In the genomic region with DNA sequence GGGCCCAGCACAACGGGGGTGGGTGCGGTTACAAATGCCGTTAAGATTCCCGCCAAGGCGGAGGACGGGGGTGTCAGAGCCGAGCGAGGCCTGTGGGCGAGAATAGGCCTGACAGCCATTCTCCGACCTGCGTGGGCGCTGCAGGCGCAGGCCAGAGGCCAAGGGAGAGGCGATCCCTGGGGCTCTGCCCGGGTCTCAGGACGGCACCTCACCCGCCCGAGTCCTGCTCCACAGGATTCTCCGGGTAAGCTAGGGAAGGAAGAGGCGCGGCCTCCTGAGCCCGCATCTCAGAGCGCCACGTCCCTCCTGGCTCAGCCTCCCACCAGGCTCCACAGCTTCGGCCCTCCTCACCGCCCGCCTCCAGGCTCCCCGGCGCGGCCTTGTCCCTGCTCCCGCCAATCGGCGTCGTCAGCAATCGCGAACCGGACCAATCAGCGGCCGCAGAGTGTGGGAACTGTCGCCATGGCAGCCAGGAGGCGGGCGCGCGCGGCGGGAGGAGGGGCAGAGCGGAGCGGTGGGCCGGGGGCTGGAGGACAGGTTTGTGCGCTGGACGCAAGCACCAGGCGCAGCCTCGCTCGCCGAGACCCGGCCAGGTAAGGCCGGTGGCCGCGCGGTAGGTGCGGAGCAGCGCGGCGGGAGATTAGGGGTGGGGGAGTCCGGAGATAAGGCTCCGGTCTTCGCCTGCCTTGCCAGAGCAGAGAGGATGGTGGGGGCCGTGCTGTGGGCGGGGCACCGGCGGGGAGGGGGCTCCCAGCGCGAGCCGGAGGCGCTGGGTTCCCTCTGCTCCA, we compare ENCODE assay signal across 8 cellular contexts. TPM values are rescaled to one million over a fixed set of nuclear protein-coding genes. Genes with fewer than 3 reads are reported as not detected.
DNase-seq lines count a peak whose midpoint lies in the region; ATAC-seq, FAIRE-seq and TF ChIP-seq lines count a peak whose summit lies in the region.

A gene (plus strand): TSS at position 504 of the 788 bp plus-strand sequence. CDS start 18,585 bp downstream, outside the sequence.

- peak within 1 kb of the TSS; percentile 83 to 93 (median 86) for H3K4me3 ChIP-seq in keratinocyte (ENCODE audit: control insufficient read depth in 2 of 3, extremely low read depth in 1 of 3, insufficient read depth in 2 of 3, low read depth in 1 of 3, low read length in 3 of 3)

- H2AFZ ChIP-seq in keratinocyte (ENCODE audit: control insufficient read depth, low read length), result peak within 1 kb of the TSS; percentile 94

- no peak for TF ChIP-seq CTCF in keratinocyte (optimal IDR thresholded peaks at IDR 0.05 in 1 of 3, IDR thresholded peaks at IDR 0.05 in 1 of 3, conservative IDR thresholded peaks at IDR 0.05 in 1 of 3; ENCODE audit: extremely low read depth in 1 of 3, insufficient read depth in 2 of 3, low read length in 3 of 3)

- H3K9ac ChIP-seq in keratinocyte (ENCODE audit: control insufficient read depth, extremely low read depth, insufficient read depth, low read length), result peak within 1 kb of the TSS; percentile 81

- H3K9me1 ChIP-seq in keratinocyte (ENCODE audit: control insufficient read depth, extremely low read depth, insufficient read depth, low read length), result no peaks in the 10 kb centered on the region

- DNase-seq in AG20443 (ENCODE audit: low spot score) (peak; percentile 99), NCI-H510A (lab: John Stamatoyannopoulos, UW) (peak; percentile 90), cerebellum (ENCODE audit: low spot score) (peak; percentile 96), keratinocyte (ENCODE audit: low read depth, low spot score) (peak; percentile 58)
- DNase-seq in activated CD4-positive, alpha-beta T cell treated with anti-CD3 and anti-CD28 coated beads for 1 hour, result peak; percentile 93
- peak; percentile 88 to 92 for DNase-seq in stimulated activated CD4-positive, alpha-beta T cell treated with anti-CD3 and anti-CD28 coated beads, Interleukin-15, amount 100 ng/mL, for 1 hour (ENCODE audit: low read depth in 1 of 2, low spot score in 1 of 2)

- peak; percentile 77 for TF ChIP-seq POLR2A in GM19099 (IDR thresholded peaks at IDR 0.05; ENCODE audit: extremely low read depth, insufficient read length, low read depth)

- H3K4me1 ChIP-seq in keratinocyte (ENCODE audit: control insufficient read depth, extremely low read depth, insufficient read depth, low read length), result peaks cover 16% of the 10 kb centered on the region

- peak; percentile 99 for ATAC-seq in HG03432 (IDR thresholded peaks at IDR 0.05; ENCODE audit: unreplicated experiment)

- no peaks in the 10 kb centered on the region for H3K27me3 ChIP-seq in keratinocyte (ENCODE audit: control insufficient read depth, extremely low read depth, insufficient read depth, low read length)

- H4K20me1 ChIP-seq in keratinocyte (ENCODE audit: control insufficient read depth, extremely low read depth, insufficient read depth, low read length), result no peaks in the 10 kb centered on the region

- peak within 1 kb of the TSS; percentile 84 for H3K27ac ChIP-seq in keratinocyte (ENCODE audit: control insufficient read depth, insufficient read depth, low read length)

- FAIRE-seq in keratinocyte (lab: Jason Lieb, UNC), result no peak

- no peaks in the 10 kb centered on the region for H3K9me3 ChIP-seq in keratinocyte (ENCODE audit: control insufficient read depth, low read depth, low read length)

- dilution Hi-C loops in keratinocyte (cut with MboI; ENCODE audit: extremely low pct_ligation_motif_present, low sequenced_read_pairs), result no loop called here

- H3K36me3 ChIP-seq in keratinocyte (ENCODE audit: control insufficient read depth in 2 of 2, extremely low read depth in 1 of 2, insufficient read depth in 2 of 2, low read length in 2 of 2), result no peaks in the 10 kb centered on the region

- peaks cover 6% of the 10 kb centered on the region for H3K79me2 ChIP-seq in keratinocyte (ENCODE audit: control insufficient read depth, insufficient read depth, low read length)

- H3K4me2 ChIP-seq in keratinocyte (ENCODE audit: control insufficient read depth, extremely low read depth, insufficient read depth, low read depth, low read length), result peak within 1 kb of the TSS; percentile 91

RNA-seq across cellular contexts. Expression of the gene that starts here (rescaled TPM):
- total RNA-seq in cerebellum, result 59.6 TPM
- 23.2 to 44.2 TPM (median 39.0 TPM) in 3 replicates for polyA plus RNA-seq in keratinocyte
- polyA plus RNA-seq in keratinocyte (2011; ENCODE audit: low read depth), result 92.4 TPM
- polyA plus RNA-seq in keratinocyte (2011; cell fraction: cytosol; rRNA removed), result 22.2 and 32.6 TPM in 2 replicates
- 23.2 and 32.7 TPM in 2 replicates for polyA plus RNA-seq in keratinocyte (2011; cell fraction: nucleus; rRNA removed)
- 23.1 and 58.6 TPM in 2 replicates for polyA plus RNA-seq in keratinocyte (2012; ENCODE audit: low replicate concordance)
- polyA minus RNA-seq in keratinocyte, result 11.5 to 36.1 TPM (median 18.2 TPM) in 3 replicates
- 29.7 TPM for polyA minus RNA-seq in keratinocyte (2011; cell fraction: cytosol; rRNA and poly(A)+ RNA removed)
- polyA minus RNA-seq in keratinocyte (2011; cell fraction: nucleus; rRNA and poly(A)+ RNA removed), result 11.2 and 26.5 TPM in 2 replicates

Comparison
In these comparisons a context has a peak if more than half of its experiments do, and no peak if none do; other contexts are left out.
1. Peak in every context shown above with its lines: DNase-seq, ATAC-seq, H3K4me3 ChIP-seq and H3K27ac ChIP-seq.